ENCODE assay signal across 13 cellular contexts in the genomic region with DNA sequence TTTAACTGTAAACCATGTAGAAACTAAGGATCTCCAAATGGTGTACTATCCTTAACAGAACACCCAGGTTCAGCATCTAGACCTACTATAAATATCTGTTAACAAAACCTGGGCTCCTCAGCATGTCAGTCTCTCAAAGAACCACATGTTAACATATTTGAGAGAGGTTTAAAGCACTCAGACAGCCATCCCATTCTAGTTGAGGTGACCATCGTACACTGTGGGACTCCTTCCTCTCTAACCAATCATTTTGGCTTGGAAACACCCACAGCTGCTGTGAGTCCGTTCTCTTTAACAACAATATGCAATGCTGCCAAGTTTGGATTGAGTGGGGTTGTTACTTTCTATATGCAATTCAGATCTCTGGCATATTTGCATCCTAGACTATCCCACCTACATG.
A peak's percentile ranks its signal among the peaks of the same experiment; 100 is the strongest.
DNase-seq lines count a peak whose midpoint lies in the region; ATAC-seq and TF ChIP-seq lines count a peak whose summit lies in the region.
"Had no signal": no experiment of that assay in that cellular context is flagged by ENCODE, and none has a peak within 500 bp of the region (broad histone marks: within the 10 kb centered on the region; RNA-seq: fewer than 3 reads in every experiment).

No MANE protein-coding gene starts in this region.

- TF ChIP-seq CTCF in H9 (conservative IDR thresholded peaks at IDR 0.05) = no peak

- H4K20me1 ChIP-seq in H9 (ENCODE audit: control insufficient read depth, insufficient read depth, insufficient read length) = no peaks in the 10 kb centered on the region

- peak overlapping the region; percentile 51 for H3K4me3 Mint-ChIP-seq in activated T-cell treated with anti-CD3 and anti-CD28 coated beads, Interleukin-2, amount 50 U/mL, for 4 hours
- no peak overlapping the region for H3K4me3 Mint-ChIP-seq in stimulated activated memory B cell treated with anti-CD40 and anti-IgM and Interleukin-4, amounts not matched to agents 10 μg/mL and 1 μg/mL and 100 μg/mL, for 72 hours
- no peak overlapping the region for H3K4me3 Mint-ChIP-seq in H9

- no peak overlapping the region for H4K8ac ChIP-seq in H9 (replicated peaks; ENCODE audit: insufficient read length, low read depth, low read length)

- H2BK15ac ChIP-seq in H9 (ENCODE audit: low read depth, low read length) = no peak overlapping the region

- H2AK5ac ChIP-seq in H9 (ENCODE audit: insufficient read length, low read length) = no peak overlapping the region

- H3K9me3 Mint-ChIP-seq in activated T-cell treated with anti-CD3 and anti-CD28 coated beads, Interleukin-2, amount 50 U/mL, for 4 hours = peaks cover 15% of the 10 kb centered on the region
- H3K9me3 Mint-ChIP-seq in stimulated activated memory B cell treated with anti-CD40 and anti-IgM and Interleukin-4, amounts not matched to agents 10 μg/mL and 1 μg/mL and 100 μg/mL, for 72 hours = peaks cover 16% of the 10 kb centered on the region
- peaks cover 0 to 7% of the 10 kb centered on the region in 2 experiments; a peak in 1 of 5 replicates for H3K9me3 Mint-ChIP-seq in H9

- no peak overlapping the region for H2BK20ac ChIP-seq in H9 (ENCODE audit: low read depth, low read length, poor library complexity, severe bottlenecking)

- H3K27me3 Mint-ChIP-seq in activated T-cell treated with anti-CD3 and anti-CD28 coated beads, Interleukin-2, amount 50 U/mL, for 4 hours (ENCODE audit: low read depth) = no peaks in the 10 kb centered on the region
- no peaks in the 10 kb centered on the region for H3K27me3 Mint-ChIP-seq in stimulated activated memory B cell treated with anti-CD40 and anti-IgM and Interleukin-4, amounts not matched to agents 10 μg/mL and 1 μg/mL and 100 μg/mL, for 72 hours
- no peaks in the 10 kb centered on the region; the same call in 1 of the 2 replicates for H3K27me3 Mint-ChIP-seq in H9 (ENCODE audit: low read depth)

- no peak overlapping the region for H3K4me2 ChIP-seq in H9 (ENCODE audit: insufficient read depth, insufficient read length, low read length)

- H3K9ac ChIP-seq in H9 (ENCODE audit: extremely low read depth, insufficient read length, low read length) = no peak overlapping the region

- no peak overlapping the region for H3K18ac ChIP-seq in H9 (ENCODE audit: insufficient read length, low read depth, low read length)

- H3K23me2 ChIP-seq in H9 (ENCODE audit: insufficient read length, low read depth, low read length, poor library complexity, severe bottlenecking) = no peaks in the 10 kb centered on the region

- H3K23ac ChIP-seq in H9 (ENCODE audit: insufficient read length, low read depth, low read length) = no peak overlapping the region

- H3K27ac Mint-ChIP-seq in stimulated activated memory B cell treated with anti-CD40 and anti-IgM and Interleukin-4, amounts not matched to agents 10 μg/mL and 1 μg/mL and 100 μg/mL, for 72 hours = peak overlapping the region; percentile 76
- no peak overlapping the region for H3K27ac Mint-ChIP-seq in H9

- no peak overlapping the region for H2BK12ac ChIP-seq in H9 (ENCODE audit: insufficient read length, low read depth, low read length)

- H3K36me3 Mint-ChIP-seq in activated T-cell treated with anti-CD3 and anti-CD28 coated beads, Interleukin-2, amount 50 U/mL, for 4 hours (ENCODE audit: insufficient read depth) = peaks cover 9% of the 10 kb centered on the region
- peaks cover 18% of the 10 kb centered on the region for H3K36me3 Mint-ChIP-seq in stimulated activated memory B cell treated with anti-CD40 and anti-IgM and Interleukin-4, amounts not matched to agents 10 μg/mL and 1 μg/mL and 100 μg/mL, for 72 hours
- H3K36me3 Mint-ChIP-seq in H9 (ENCODE audit: insufficient read depth in 1 of 3, low read depth in 3 of 3) = no peaks in the 10 kb centered on the region

- H3K4me1 ChIP-seq in H9 (ENCODE audit: insufficient read depth, low read length) = no peaks in the 10 kb centered on the region

- H3K79me2 ChIP-seq in H9 (ENCODE audit: insufficient read depth, low read length) = no peaks in the 10 kb centered on the region

- H3K4me1 Mint-ChIP-seq in activated T-cell treated with anti-CD3 and anti-CD28 coated beads, Interleukin-2, amount 50 U/mL, for 4 hours (ENCODE audit: low read depth) = peaks cover 57% of the 10 kb centered on the region
- H3K4me1 Mint-ChIP-seq in stimulated activated memory B cell treated with anti-CD40 and anti-IgM and Interleukin-4, amounts not matched to agents 10 μg/mL and 1 μg/mL and 100 μg/mL, for 72 hours = peaks cover 41% of the 10 kb centered on the region
- no peaks in the 10 kb centered on the region for H3K4me1 Mint-ChIP-seq in H9

- no peak overlapping the region for H3K56ac ChIP-seq in H9 (ENCODE audit: insufficient read length, low read depth, low read length)

- no peak for ATAC-seq in activated T-cell treated with anti-CD3 and anti-CD28 coated beads, Interleukin-2, amount 50 U/mL, for 4 hours
- ATAC-seq in GM21390 (IDR thresholded peaks at IDR 0.05; ENCODE audit: unreplicated experiment) = peak; percentile 19
- peak; percentile 17 for ATAC-seq in HG03135 (IDR thresholded peaks at IDR 0.05; ENCODE audit: unreplicated experiment)
- peak; percentile 3 for ATAC-seq in stimulated activated memory B cell treated with anti-CD40 and anti-IgM and Interleukin-4, amounts not matched to agents 10 μg/mL and 1 μg/mL and 100 μg/mL, for 72 hours

- no peaks in the 10 kb centered on the region for H3K79me1 ChIP-seq in H9 (ENCODE audit: insufficient read depth, low read depth, low read length, poor library complexity, severe bottlenecking)

- DNase-seq in activated T-cell treated with anti-CD3 and anti-CD28 coated beads, Interleukin-2, amount 50 U/mL, for 4 hours = no peak
- DNase-seq in activated T-cell treated with anti-CD3 and anti-CD28 coated beads for 4 hours = no peak
- DNase-seq in NCI-H82 treated with DMSO at 0.1 percent for 48 hours (lab: John Stamatoyannopoulos, UW; ENCODE audit: unreplicated experiment) = no peak
- DNase-seq in NCI-H510A (lab: John Stamatoyannopoulos, UW) = no peak
- DNase-seq in H9 = no peak
- DNase-seq: amniotic stem cell, head of caudate nucleus, NCI-H524 treated with DMSO at 0.1 percent for 48 hours, occipital lobe had no signal

- H4K5ac ChIP-seq in H9 (ENCODE audit: insufficient read length, low read depth, low read length) = no peak overlapping the region

- H3K27ac ChIP-seq in H9 (ENCODE audit: insufficient read length, low read depth, low read length) = no peak overlapping the region
- H3K27ac ChIP-seq: SK-N-MC had no signal

- H3K9me3 ChIP-seq in H9 (ENCODE audit: control insufficient read depth, low read depth, low read length) = no peaks in the 10 kb centered on the region

- H2AFZ ChIP-seq in H9 (ENCODE audit: low read length) = no peak overlapping the region

- H3K4ac ChIP-seq in H9 (ENCODE audit: low read depth, low read length) = no peak overlapping the region

- no peak overlapping the region for H4K91ac ChIP-seq in H9 (ENCODE audit: insufficient read length, low read depth, low read length)

- H2BK5ac ChIP-seq in H9 (ENCODE audit: insufficient read length, low read length) = no peak overlapping the region

- no peak overlapping the region for H3T11ph ChIP-seq in H9 (ENCODE audit: low read length)

- H3K14ac ChIP-seq in H9 (ENCODE audit: insufficient read depth, low read length) = no peak overlapping the region

- H2BK120ac ChIP-seq in H9 (ENCODE audit: low read depth, low read length, poor library complexity, severe bottlenecking) = no peak overlapping the region

- WGBS in H9 (ENCODE audit: extremely low coverage, insufficient read length, low lambda C conversion rate) = no CpG with 5 or more reads among the region's 2 CpGs

- H3K27me3 ChIP-seq in H9 (ENCODE audit: insufficient read depth, low read length) = no peaks in the 10 kb centered on the region

Comparison
In these comparisons a context has a peak if more than half of its experiments do, and no peak if none do; other contexts are left out.
1. ATAC-seq: peak in GM21390 (single experiment), HG03135 (single experiment) and stimulated activated memory B cell treated with anti-CD40 and anti-IgM and Interleukin-4, amounts not matched to agents 10 μg/mL and 1 μg/mL and 100 μg/mL, for 72 hours (single experiment); none in activated T-cell treated with anti-CD3 and anti-CD28 coated beads, Interleukin-2, amount 50 U/mL, for 4 hours (0 of 2).